Comparison of ENCODE assay signal across 1 cellular context in genomic region chr10:117339979-117340378, GRCh38.
TF ChIP-seq lines count a peak whose summit lies in the region.

No MANE protein-coding gene starts in this region.

TF ChIP-seq in GM23338, 12 proteins besides CTCF, POLR2A, EP300 and RAD21 (continued from another document):
- TF ChIP-seq ZNF462 (CRISPR knock-in tag; IDR thresholded peaks at IDR 0.05) (no peak), ZNF114 (CRISPR knock-in tag; IDR thresholded peaks at IDR 0.05) (no peak), REST (IDR thresholded peaks at IDR 0.05; ENCODE audit: unreplicated experiment) (no peak), EZH2 (IDR thresholded peaks at IDR 0.05; ENCODE audit: low read depth, unreplicated experiment) (no peak), JUNB (IDR thresholded peaks at IDR 0.05; ENCODE audit: unreplicated experiment) (no peak), NANOG (IDR thresholded peaks at IDR 0.05; ENCODE audit: borderline replicate concordance) (no peak), CREB1 (CRISPR knock-in tag; IDR thresholded peaks at IDR 0.05; ENCODE audit: low read depth) (no peak), ETS1 (IDR thresholded peaks at IDR 0.05) (no peak), STAT1 (IDR thresholded peaks at IDR 0.05; ENCODE audit: unreplicated experiment) (no peak), ZNF331 (CRISPR knock-in tag; IDR thresholded peaks at IDR 0.05; ENCODE audit: low read depth) (no peak)
